Comparison of ENCODE assay signal across 14 cellular contexts in genomic region chr1:59279651-59280050, GRCh38.
"Had no signal": no experiment of that assay in that cellular context is flagged by ENCODE, and none has a peak within 500 bp of the region (broad histone marks: within the 10 kb centered on the region; RNA-seq: fewer than 3 reads in every experiment).

No MANE protein-coding gene starts in this region.

- H3K4me1 ChIP-seq: adrenal gland, parathyroid adenoma, right lobe of liver, upper lobe of right lung had no signal

- H3K9ac ChIP-seq: parathyroid adenoma had no signal

- H3K9me3 ChIP-seq: adrenal gland, right lobe of liver, thoracic aorta, upper lobe of right lung had no signal

- ATAC-seq: activated CD4-positive, CD25-positive, alpha-beta regulatory T cell treated with anti-CD3 and anti-CD28 coated beads, Interleukin-2, amount 50 U/mL, for 24 hours; activated CD8-positive, alpha-beta T cell treated with anti-CD3 and anti-CD28 coated beads, Interleukin-2, amount 10 ng/mL, durations not matched to agents 7 days and 5 days; activated T-cell treated with anti-CD3 and anti-CD28 coated beads, Interleukin-2, amount 50 U/mL, for 4 hours; natural killer cell treated with Interleukin-12 subunit alpha and Interleukin-12 subunit beta and Interleukin-15 and Interleukin-18, amount 100 ng/mL, for 72 hours; right lobe of liver; upper lobe of right lung had no signal

- H3K27ac ChIP-seq: adrenal gland, parathyroid adenoma, right lobe of liver, thoracic aorta, upper lobe of right lung had no signal

- H3K79me2 ChIP-seq: parathyroid adenoma had no signal

- H2AFZ ChIP-seq: parathyroid adenoma had no signal

- DNase-seq: activated CD4-positive, alpha-beta T cell treated with anti-CD3 and anti-CD28 coated beads, Interleukin-2, amount 10 ng/mL, durations not matched to agents 7 days and 5 days; activated CD8-positive, alpha-beta T cell treated with anti-CD3 and anti-CD28 coated beads, Interleukin-2, amount 10 ng/mL, durations not matched to agents 7 days and 5 days; activated effector memory CD4-positive, alpha-beta T cell treated with Interleukin-2 at 50 U/mL for 16 hours; activated T-cell treated with anti-CD3 and anti-CD28 coated beads, Interleukin-2, amount 50 U/mL, for 4 hours; adrenal gland; effector memory CD4-positive, alpha-beta T cell; immature natural killer cell; right lobe of liver; stimulated activated CD4-positive, alpha-beta T cell treated with anti-CD3 and anti-CD28 coated beads, Interleukin-4, amount 100 ng/mL, for 24 hours; upper lobe of right lung had no signal

- H3K27me3 ChIP-seq: adrenal gland, right lobe of liver, upper lobe of right lung had no signal

- H3K4me3 ChIP-seq: adrenal gland, right lobe of liver, thoracic aorta, upper lobe of right lung had no signal

- H3K36me3 ChIP-seq: adrenal gland, right lobe of liver, thoracic aorta, upper lobe of right lung had no signal
